In genomic region chr9:97694768-97695167, GRCh38 we compare ENCODE assay signal across 14 cellular contexts. TPM values are rescaled to one million over a fixed set of nuclear protein-coding genes. Genes with fewer than 3 reads are reported as not detected.
DNase-seq lines count a peak whose midpoint lies in the region; ATAC-seq, FAIRE-seq and TF ChIP-seq lines count a peak whose summit lies in the region.
"Had no signal": no experiment of that assay in that cellular context is flagged by ENCODE, and none has a peak within 500 bp of the region (broad histone marks: within the 10 kb centered on the region; RNA-seq: fewer than 3 reads in every experiment).

No MANE protein-coding gene starts in this region.

- H4K20me1 ChIP-seq in SU-DHL-6 (ENCODE audit: low read depth, low read length), result no peaks in the 10 kb centered on the region

- no peaks in the 10 kb centered on the region for H3K27me3 ChIP-seq in CD8-positive, alpha-beta memory T cell (ENCODE audit: insufficient read depth, low read length, poor library complexity, severe bottlenecking)
- no peaks in the 10 kb centered on the region for H3K27me3 ChIP-seq in SU-DHL-6 (ENCODE audit: low read length)

- no peaks in the 10 kb centered on the region for H3K9me3 Mint-ChIP-seq in CD8-positive, alpha-beta memory T cell
- no peaks in the 10 kb centered on the region for H3K9me3 Mint-ChIP-seq in endothelial cell (ENCODE audit: unreplicated experiment)
- H3K9me3 Mint-ChIP-seq: activated B cell treated with CpG ODN at 0.5 μM for 24 hours, mesothelial cell of epicardium had no signal

- TF ChIP-seq POLR2A in A549 (IDR thresholded peaks at IDR 0.05; ENCODE audit: low read length), result no peak

- no peak for TF ChIP-seq EP300 in A549 (IDR thresholded peaks at IDR 0.05)

- H3K27ac Mint-ChIP-seq in CD8-positive, alpha-beta memory T cell, result peak overlapping the region in 7 of 8 donors; percentile 0 to 95 (median 69)
- no peak overlapping the region for H3K27ac Mint-ChIP-seq in endothelial cell (ENCODE audit: unreplicated experiment)
- H3K27ac Mint-ChIP-seq: activated B cell treated with CpG ODN at 0.5 μM for 24 hours, B cell, mesothelial cell of epicardium had no signal

- peaks cover 37% of the 10 kb centered on the region for H3K79me2 ChIP-seq in SU-DHL-6 (ENCODE audit: insufficient read depth, low read length)

- no peak overlapping the region for H2AFZ ChIP-seq in SU-DHL-6 (ENCODE audit: low read depth, low read length, severe bottlenecking)

- DNase-seq in A549 (ENCODE audit: low read depth in 1 of 2, low spot score in 1 of 2) (no peak), fibroblast of mammary gland (ENCODE audit: low read depth) (peak; percentile 19), endothelial cell (ENCODE audit: low spot score) (no peak), Kasumi-1 (lab: John Stamatoyannopoulos, UW) (no peak), NCI-H226 (no peak)
- DNase-seq in CD8-positive, alpha-beta memory T cell, result no peak
- no peak for DNase-seq in activated CD4-positive, CD25-positive, alpha-beta regulatory T cell (lab: John Stamatoyannopoulos, UW)
- DNase-seq: activated B cell treated with CpG ODN at 0.5 μM for 24 hours; effector CD4-positive, alpha-beta T cell; NCI-H1092 had no signal

- no peak overlapping the region for H3K4me3 ChIP-seq in A549
- H3K4me3 ChIP-seq in CD8-positive, alpha-beta memory T cell (ENCODE audit: low read length), result no peak overlapping the region
- no peak overlapping the region for H3K4me3 ChIP-seq in SU-DHL-6 (ENCODE audit: insufficient read depth, low read length, poor library complexity, severe bottlenecking)
- H3K4me3 ChIP-seq in fibroblast of mammary gland (ENCODE audit: control insufficient read depth, low read depth, low read length), result no peak overlapping the region

- peaks cover 52 to 60% (median 60%) of the 10 kb centered on the region in 3 donors for H3K4me1 Mint-ChIP-seq in CD8-positive, alpha-beta memory T cell
- peaks cover 13% of the 10 kb centered on the region for H3K4me1 Mint-ChIP-seq in endothelial cell (ENCODE audit: unreplicated experiment)

- no peaks in the 10 kb centered on the region for H3K9me2 ChIP-seq in SU-DHL-6 (replicated peaks; ENCODE audit: insufficient read depth, low read length)

- H3F3A ChIP-seq in SU-DHL-6 (ENCODE audit: insufficient read depth), result peaks cover 3% of the 10 kb centered on the region; the same call in 1 of the 2 replicates

- FAIRE-seq in A549 (lab: Jason Lieb, UNC), result no peak
- FAIRE-seq: islet of Langerhans had no signal

- 91% methylated on average over 7 of the region's 7 CpGs for WGBS in A549 (ENCODE audit: missing lambda C conversion rate)

- H3K27ac ChIP-seq in A549 (no peak overlapping the region), SU-DHL-6 (ENCODE audit: low read depth, low read length) (no peak overlapping the region)
- no peak overlapping the region for H3K27ac ChIP-seq in CD8-positive, alpha-beta memory T cell (ENCODE audit: low read depth, low read length)

- POLR2A ChIA-PET in A549 (lab: Yijun Ruan, JAX), result no interaction called here
- POLR2A ChIA-PET in CD8-positive, alpha-beta memory T cell (lab: Charles Lee), result no interaction called here

- H3K9me3 ChIP-seq in A549, result no peaks in the 10 kb centered on the region
- no peaks in the 10 kb centered on the region for H3K9me3 ChIP-seq in CD8-positive, alpha-beta memory T cell (ENCODE audit: low read length)
- H3K9me3 ChIP-seq in SU-DHL-6 (ENCODE audit: insufficient read depth, low read length), result no peaks in the 10 kb centered on the region

- H3K4me2 ChIP-seq in A549, result peak overlapping the region; percentile 91
- H3K4me2 ChIP-seq in SU-DHL-6 (ENCODE audit: low read depth, low read length, poor library complexity, severe bottlenecking), result peak overlapping the region; percentile 73

- H3K9ac ChIP-seq in SU-DHL-6 (ENCODE audit: low read length), result no peak overlapping the region

- H3K36me3 Mint-ChIP-seq in CD8-positive, alpha-beta memory T cell, result peaks cover 0 to 43% (median 4%) of the 10 kb centered on the region in 3 donors
- H3K36me3 Mint-ChIP-seq in endothelial cell (ENCODE audit: low read depth, unreplicated experiment), result peaks cover 3% of the 10 kb centered on the region

- ATAC-seq in A549, result no peak

- TF ChIP-seq CTCF in A549 (IDR thresholded peaks at IDR 0.05) (no peak), SU-DHL-6 (IDR thresholded peaks at IDR 0.05; ENCODE audit: insufficient read depth, low read length, poor library complexity, severe bottlenecking) (no peak), fibroblast of mammary gland (conservative IDR thresholded peaks at IDR 0.05; ENCODE audit: control insufficient read depth, insufficient read depth, low read depth, low read length) (no peak), endothelial cell (IDR thresholded peaks at IDR 0.05; ENCODE audit: unreplicated experiment) (no peak)

- no peak for TF ChIP-seq RAD21 in A549 (conservative IDR thresholded peaks at IDR 0.05 in 1 of 2, IDR thresholded peaks at IDR 0.05 in 1 of 2)

- CTCF ChIA-PET in A549 (lab: Yijun Ruan, JAX), result no interaction called here
- CTCF ChIA-PET in CD8-positive, alpha-beta memory T cell (lab: Charles Lee), result no interaction called here

- peaks cover 38% of the 10 kb centered on the region for H3K4me1 ChIP-seq in A549
- H3K4me1 ChIP-seq in CD8-positive, alpha-beta memory T cell (ENCODE audit: insufficient read depth, low read length), result peaks cover 38% of the 10 kb centered on the region

- H3K4me3 Mint-ChIP-seq in CD8-positive, alpha-beta memory T cell, result peak overlapping the region; percentile 6 to 88 (median 30)
- H3K4me3 Mint-ChIP-seq in endothelial cell (ENCODE audit: unreplicated experiment), result no peak overlapping the region
- H3K4me3 Mint-ChIP-seq: activated B cell treated with CpG ODN at 0.5 μM for 24 hours had no signal

- H3K27me3 Mint-ChIP-seq in CD8-positive, alpha-beta memory T cell, result no peaks in the 10 kb centered on the region
- H3K27me3 Mint-ChIP-seq in endothelial cell (ENCODE audit: unreplicated experiment), result peaks cover 9% of the 10 kb centered on the region
- H3K27me3 Mint-ChIP-seq: activated B cell treated with CpG ODN at 0.5 μM for 24 hours, B cell had no signal

- no peaks in the 10 kb centered on the region for H3K36me3 ChIP-seq in CD8-positive, alpha-beta memory T cell (ENCODE audit: insufficient read depth, low read length)
- H3K36me3 ChIP-seq in SU-DHL-6 (ENCODE audit: low read length), result no peaks in the 10 kb centered on the region

TF ChIP-seq in A549, 52 proteins besides CTCF, POLR2A, EP300 and RAD21:
- TF ChIP-seq CEBPB (IDR thresholded peaks at IDR 0.05) (0 out of 4 replicates have a peak, but pooled peaks of 1 of the 2 experiments have one; percentile 4), KDM5A (IDR thresholded peaks at IDR 0.05) (no peak), JUNB (IDR thresholded peaks at IDR 0.05) (no peak), NFE2L2 (conservative IDR thresholded peaks at IDR 0.05; ENCODE audit: low read length) (no peak), TFCP2L1 (CRISPR knock-in tag; IDR thresholded peaks at IDR 0.05) (no peak)

RNA-seq across cellular contexts. Expression of gene XPA, which starts 2.4 kb away (rescaled TPM):
- polyA plus RNA-seq in A549 (2011; rRNA removed) (4.5 and 8.0 TPM in 2 replicates), A549 (2017; fragmentation: RNase III; extraction: RNeasy Plus Mini Kit Qiagen cat#74134 plus additional on column Dnase treatment) (14.0 to 14.9 TPM (median 14.6 TPM) in 3 replicates)
- polyA plus RNA-seq in A549 (2012; cell fraction: cytosol; rRNA removed), result 2.5 and 2.7 TPM in 2 replicates
- 0.84 and 1.5 TPM in 2 replicates for polyA plus RNA-seq in A549 (2012; cell fraction: nucleus; rRNA removed)
- polyA minus RNA-seq in A549 (2011; rRNA and poly(A)+ RNA removed), result 1.9 and 2.6 TPM in 2 replicates
- 10 to 100 TPM; 11.2 to 13.0 TPM for total RNA-seq in CD8-positive, alpha-beta memory T cell
- 37.9 TPM for polyA plus RNA-seq in CD8-positive, alpha-beta memory T cell
- 10.0 TPM for total RNA-seq in endothelial cell (ENCODE audit: unreplicated experiment)
